In the genomic region with DNA sequence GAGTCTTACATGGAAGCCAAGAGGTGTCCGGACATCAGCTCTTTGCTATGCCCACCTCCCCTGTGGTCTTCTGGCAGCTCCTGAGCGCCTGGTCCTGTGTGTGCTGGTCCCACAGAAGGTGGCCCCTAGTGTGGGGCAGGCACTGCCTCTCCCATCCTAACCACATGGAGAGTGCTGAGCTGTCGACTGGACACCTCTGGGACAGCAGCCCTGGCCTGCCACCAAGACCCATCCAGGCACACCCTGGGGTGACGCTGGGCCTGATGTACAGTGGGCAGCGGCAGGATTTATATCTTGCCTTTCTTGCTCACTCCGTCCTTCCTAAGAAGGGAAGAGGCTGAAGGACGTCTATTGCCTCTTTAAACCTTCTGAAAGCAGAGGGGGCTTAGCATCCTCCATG, we compare ENCODE assay signal across 21 cellular contexts.
"Had no signal": no experiment of that assay in that cellular context is flagged by ENCODE, and none has a peak within 500 bp of the region (broad histone marks: within the 10 kb centered on the region; RNA-seq: fewer than 3 reads in every experiment).

No MANE protein-coding gene starts in this region.

- H3K36me3 ChIP-seq: SJCRH30 had no signal

- DNase-seq: Kasumi-1, MM.1S, NCI-H1092 treated with DMSO at 0.1 percent for 48 hours, NCI-H1436, NCI-H187, NCI-H2029, NCI-H2081 treated with DMSO at 0.1 percent for 48 hours, NCI-H2171, NCI-H226, NCI-H510A, NCI-H524 treated with DMSO at 0.1 percent for 48 hours, NCI-H69, NCI-H774, RPMI8226, SHP77 treated with DMSO at 0.1 percent for 48 hours, SJCRH30 had no signal

- H3K27me3 ChIP-seq: SJCRH30 had no signal

- H3K9me3 Mint-ChIP-seq: IgD-negative memory B cell had no signal

- FAIRE-seq: K562, RCC 7860 had no signal

- H3K4me3 Mint-ChIP-seq: IgD-negative memory B cell had no signal

- H3K4me1 Mint-ChIP-seq: IgD-negative memory B cell had no signal

- H3K27ac ChIP-seq: KMS-11, SJCRH30 had no signal

- H3K4me3 ChIP-seq: K562, SJCRH30 had no signal

- H3K9me3 ChIP-seq: SJCRH30 had no signal

- H3K9ac ChIP-seq: KMS-11 had no signal

- ATAC-seq: K562, SK-N-SH treated with all-trans-retinoic acid at 6 μM for 48 hours had no signal

- H3K27ac Mint-ChIP-seq: IgD-negative memory B cell had no signal

- H3K4me2 ChIP-seq: KMS-11 had no signal

- H3K36me3 Mint-ChIP-seq: IgD-negative memory B cell had no signal
